9 cellular contexts compared by ENCODE assay signal in the genomic region with DNA sequence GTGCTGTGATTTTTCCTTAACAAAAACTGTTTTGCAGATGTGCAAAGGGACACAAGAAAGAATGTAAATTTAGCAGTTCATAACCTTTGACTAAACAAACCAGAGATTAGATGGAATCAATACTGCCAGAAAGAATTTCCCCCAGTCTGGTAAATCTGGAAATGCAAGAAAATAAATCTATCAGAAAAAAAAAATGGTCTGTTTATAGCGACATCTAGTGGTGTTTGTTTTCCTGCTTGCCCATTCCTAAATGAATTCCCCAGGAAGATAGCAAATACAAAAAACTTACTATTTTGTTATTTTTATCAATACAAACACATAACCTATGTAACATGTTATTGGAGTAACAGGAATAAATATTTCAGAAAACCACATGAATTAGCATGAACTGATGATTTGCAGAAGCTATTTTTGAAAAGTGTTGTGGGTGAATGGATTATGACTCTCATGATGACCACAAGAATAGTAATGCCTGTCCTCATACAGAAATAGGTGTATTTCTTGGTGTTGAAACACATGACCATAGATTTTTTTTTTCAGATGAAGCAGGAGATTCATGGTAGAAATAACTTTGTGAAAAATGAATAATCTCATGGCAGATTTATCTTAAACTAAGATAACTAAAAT.
DNase-seq lines count a peak whose midpoint lies in the region; ATAC-seq and TF ChIP-seq lines count a peak whose summit lies in the region.
"Had no signal": no experiment of that assay in that cellular context is flagged by ENCODE, and none has a peak within 500 bp of the region (broad histone marks: within the 10 kb centered on the region; RNA-seq: fewer than 3 reads in every experiment).

No MANE protein-coding gene starts in this region.

- H3K27me3 Mint-ChIP-seq in nephron (ENCODE audit: low read depth) = no peaks in the 10 kb centered on the region

- H3K4me3 Mint-ChIP-seq in nephron = no peak overlapping the region

- no peaks in the 10 kb centered on the region for H3K9me3 Mint-ChIP-seq in nephron

- peak overlapping the region in 2 of 3 experiments; percentile 42 to 58 for H3K27ac Mint-ChIP-seq in nephron

- H3K36me3 Mint-ChIP-seq in nephron (ENCODE audit: low read depth) = no peaks in the 10 kb centered on the region

- TF ChIP-seq CTCF in GM12864 (IDR thresholded peaks at IDR 0.05; ENCODE audit: low read depth, low read length, missing control alignments) (peak; percentile 47), nephron (IDR thresholded peaks at IDR 0.05; ENCODE audit: unreplicated experiment in 3 of 3) (peak; percentile 66 to 82 (median 67))

- no peak for ATAC-seq in HG02642 (IDR thresholded peaks at IDR 0.05; ENCODE audit: poor library complexity, unreplicated experiment)

- no peak for DNase-seq in GM12864 (ENCODE audit: low read depth)
- DNase-seq in MV-4-11 (lab: John Stamatoyannopoulos, UW) = peak; percentile 76
- DNase-seq in cerebellar cortex (ENCODE audit: low spot score) = peak; percentile 42
- no peak for DNase-seq in stimulated activated naive CD4-positive, alpha-beta T cell (lab: John Stamatoyannopoulos, UW)
- DNase-seq in stimulated activated CD4-positive, alpha-beta T cell treated with anti-CD3 and anti-CD28 coated beads, Interleukin-15, amount 100 ng/mL, for 24 hours = no peak
- no peak for DNase-seq in NCI-H1436 (lab: John Stamatoyannopoulos, UW)

- no peak overlapping the region for H3K4me3 ChIP-seq in GM12864 (ENCODE audit: low read depth, low read length)
- H3K4me3 ChIP-seq: skin epidermis had no signal

- peaks cover 16% of the 10 kb centered on the region for H3K4me1 Mint-ChIP-seq in nephron

Comparison
In these comparisons a context has a peak if more than half of its experiments do, and no peak if none do; other contexts are left out.
1. DNase-seq: peak in MV-4-11 (single experiment) and cerebellar cortex (single experiment); none in GM12864 (single experiment), stimulated activated naive CD4-positive, alpha-beta T cell (0 of 6), stimulated activated CD4-positive, alpha-beta T cell treated with anti-CD3 and anti-CD28 coated beads, Interleukin-15, amount 100 ng/mL, for 24 hours (single experiment) and NCI-H1436 (single experiment).